Comparison of ENCODE assay signal across 1 cellular context in the genomic region with DNA sequence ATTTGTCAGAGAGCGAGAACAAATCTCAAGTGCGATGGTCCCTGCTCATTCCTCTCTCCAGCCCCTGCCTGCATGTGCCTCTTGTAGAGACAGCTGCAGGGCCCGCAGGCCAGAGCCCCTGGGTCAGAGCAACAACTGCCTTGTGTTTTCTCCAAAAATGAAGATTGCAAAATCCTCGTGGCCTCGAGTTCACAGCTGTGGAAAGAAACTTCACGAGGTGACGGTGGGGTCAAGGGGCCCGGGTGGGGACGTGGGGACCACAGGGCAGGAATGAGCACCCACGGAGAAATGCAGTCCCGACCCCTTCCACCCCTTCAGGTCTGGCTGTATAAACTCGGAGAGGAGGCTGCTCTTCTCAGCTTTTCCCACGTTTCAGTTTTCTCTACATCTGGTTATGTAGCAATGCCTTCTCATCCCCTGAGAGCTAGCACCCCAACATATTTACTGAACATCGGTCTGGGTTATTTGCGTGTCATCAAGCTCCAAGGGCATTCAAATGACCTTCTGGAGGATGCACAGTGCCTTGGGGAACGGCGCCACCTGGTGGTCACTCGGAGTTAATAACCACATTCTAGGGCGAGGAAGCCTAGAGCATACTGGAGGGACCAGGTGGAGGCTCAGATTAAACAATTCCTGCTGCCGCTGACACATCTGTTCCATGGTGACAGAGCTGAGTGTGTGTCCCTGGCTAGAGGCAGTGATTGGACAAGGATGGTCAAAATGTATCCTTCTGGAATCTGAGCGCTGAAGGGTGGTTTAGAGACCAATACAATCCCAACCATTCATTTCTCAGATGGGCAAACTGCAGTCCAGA.
TF ChIP-seq lines count a peak whose summit lies in the region.

No MANE protein-coding gene starts in this region.

TF ChIP-seq in GM12878, 131 proteins besides CTCF, POLR2A, EP300 and RAD21 (continued from another document):
- TF ChIP-seq, protein P1, sequence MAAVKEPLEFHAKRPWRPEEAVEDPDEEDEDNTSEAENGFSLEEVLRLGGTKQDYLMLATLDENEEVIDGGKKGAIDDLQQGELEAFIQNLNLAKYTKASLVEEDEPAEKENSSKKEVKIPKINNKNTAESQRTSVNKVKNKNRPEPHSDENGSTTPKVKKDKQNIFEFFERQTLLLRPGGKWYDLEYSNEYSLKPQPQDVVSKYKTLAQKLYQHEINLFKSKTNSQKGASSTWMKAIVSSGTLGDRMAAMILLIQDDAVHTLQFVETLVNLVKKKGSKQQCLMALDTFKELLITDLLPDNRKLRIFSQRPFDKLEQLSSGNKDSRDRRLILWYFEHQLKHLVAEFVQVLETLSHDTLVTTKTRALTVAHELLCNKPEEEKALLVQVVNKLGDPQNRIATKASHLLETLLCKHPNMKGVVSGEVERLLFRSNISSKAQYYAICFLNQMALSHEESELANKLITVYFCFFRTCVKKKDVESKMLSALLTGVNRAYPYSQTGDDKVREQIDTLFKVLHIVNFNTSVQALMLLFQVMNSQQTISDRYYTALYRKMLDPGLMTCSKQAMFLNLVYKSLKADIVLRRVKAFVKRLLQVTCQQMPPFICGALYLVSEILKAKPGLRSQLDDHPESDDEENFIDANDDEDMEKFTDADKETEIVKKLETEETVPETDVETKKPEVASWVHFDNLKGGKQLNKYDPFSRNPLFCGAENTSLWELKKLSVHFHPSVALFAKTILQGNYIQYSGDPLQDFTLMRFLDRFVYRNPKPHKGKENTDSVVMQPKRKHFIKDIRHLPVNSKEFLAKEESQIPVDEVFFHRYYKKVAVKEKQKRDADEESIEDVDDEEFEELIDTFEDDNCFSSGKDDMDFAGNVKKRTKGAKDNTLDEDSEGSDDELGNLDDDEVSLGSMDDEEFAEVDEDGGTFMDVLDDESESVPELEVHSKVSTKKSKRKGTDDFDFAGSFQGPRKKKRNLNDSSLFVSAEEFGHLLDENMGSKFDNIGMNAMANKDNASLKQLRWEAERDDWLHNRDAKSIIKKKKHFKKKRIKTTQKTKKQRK (IDR thresholded peaks at IDR 0.05; ENCODE audit: low read depth, low read length), result no peak
- TF ChIP-seq ZZZ3 (IDR thresholded peaks at IDR 0.05; ENCODE audit: control insufficient read depth, insufficient read length, low read depth) (no peak), ATF7 (IDR thresholded peaks at IDR 0.05; ENCODE audit: low read depth) (no peak), MTA3 (IDR thresholded peaks at IDR 0.05; ENCODE audit: borderline replicate concordance, low read length) (no peak), ZNF207 (IDR thresholded peaks at IDR 0.05; ENCODE audit: borderline replicate concordance) (0 out of 2 replicates have a peak, but pooled peaks have one; percentile 33), SUPT20H (IDR thresholded peaks at IDR 0.05; ENCODE audit: borderline replicate concordance, control insufficient read depth, low read depth, low read length) (no peak), NBN (IDR thresholded peaks at IDR 0.05) (0 out of 2 replicates have a peak, but pooled peaks have one; percentile 20), MTA2 (IDR thresholded peaks at IDR 0.05; ENCODE audit: low read depth) (no peak), RELA (IDR thresholded peaks at IDR 0.05; ENCODE audit: borderline replicate concordance, partially characterized antibody) (peak; percentile 12), BMI1 (IDR thresholded peaks at IDR 0.05; ENCODE audit: borderline replicate concordance) (no peak), POLR2AphosphoS2 (IDR thresholded peaks at IDR 0.05; ENCODE audit: low read depth, low read length) (no peak), SUZ12 (IDR thresholded peaks at IDR 0.05; ENCODE audit: unreplicated experiment) (no peak), SMAD1 (IDR thresholded peaks at IDR 0.05; ENCODE audit: low read depth, partially characterized antibody) (no peak), MEF2B (IDR thresholded peaks at IDR 0.05; ENCODE audit: partially characterized antibody, poor library complexity, severe bottlenecking) (no peak), CBX3 (IDR thresholded peaks at IDR 0.05; ENCODE audit: borderline replicate concordance, low read depth) (no peak), LARP7 (IDR thresholded peaks at IDR 0.05) (peak; percentile 41; the same call in 1 of the 2 replicates), TARDBP (IDR thresholded peaks at IDR 0.05; ENCODE audit: borderline replicate concordance) (no peak), SMARCA5 (IDR thresholded peaks at IDR 0.05) (0 out of 2 replicates have a peak, but pooled peaks have one; percentile 32), CHD1 (IDR thresholded peaks at IDR 0.05; ENCODE audit: low read depth, low read length) (no peak), NRF1 (conservative IDR thresholded peaks at IDR 0.05; ENCODE audit: low read depth, low read length) (no peak), NR2F1 (conservative IDR thresholded peaks at IDR 0.05) (peak; percentile 82), SIX5 (IDR thresholded peaks at IDR 0.05; ENCODE audit: low read depth, low read length, severe bottlenecking) (no peak), SRF (IDR thresholded peaks at IDR 0.05; ENCODE audit: low read depth in 2 of 2, low read length in 2 of 2) (no peak)
- TF ChIP-seq, protein P2, sequence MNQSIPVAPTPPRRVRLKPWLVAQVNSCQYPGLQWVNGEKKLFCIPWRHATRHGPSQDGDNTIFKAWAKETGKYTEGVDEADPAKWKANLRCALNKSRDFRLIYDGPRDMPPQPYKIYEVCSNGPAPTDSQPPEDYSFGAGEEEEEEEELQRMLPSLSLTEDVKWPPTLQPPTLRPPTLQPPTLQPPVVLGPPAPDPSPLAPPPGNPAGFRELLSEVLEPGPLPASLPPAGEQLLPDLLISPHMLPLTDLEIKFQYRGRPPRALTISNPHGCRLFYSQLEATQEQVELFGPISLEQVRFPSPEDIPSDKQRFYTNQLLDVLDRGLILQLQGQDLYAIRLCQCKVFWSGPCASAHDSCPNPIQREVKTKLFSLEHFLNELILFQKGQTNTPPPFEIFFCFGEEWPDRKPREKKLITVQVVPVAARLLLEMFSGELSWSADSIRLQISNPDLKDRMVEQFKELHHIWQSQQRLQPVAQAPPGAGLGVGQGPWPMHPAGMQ (IDR thresholded peaks at IDR 0.05; ENCODE audit: borderline replicate concordance), result no peak
- TF ChIP-seq, protein P3, sequence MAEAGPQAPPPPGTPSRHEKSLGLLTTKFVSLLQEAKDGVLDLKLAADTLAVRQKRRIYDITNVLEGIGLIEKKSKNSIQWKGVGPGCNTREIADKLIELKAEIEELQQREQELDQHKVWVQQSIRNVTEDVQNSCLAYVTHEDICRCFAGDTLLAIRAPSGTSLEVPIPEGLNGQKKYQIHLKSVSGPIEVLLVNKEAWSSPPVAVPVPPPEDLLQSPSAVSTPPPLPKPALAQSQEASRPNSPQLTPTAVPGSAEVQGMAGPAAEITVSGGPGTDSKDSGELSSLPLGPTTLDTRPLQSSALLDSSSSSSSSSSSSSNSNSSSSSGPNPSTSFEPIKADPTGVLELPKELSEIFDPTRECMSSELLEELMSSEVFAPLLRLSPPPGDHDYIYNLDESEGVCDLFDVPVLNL (IDR thresholded peaks at IDR 0.05; ENCODE audit: low read depth, low read length), result no peak
- TF ChIP-seq, protein P4, sequence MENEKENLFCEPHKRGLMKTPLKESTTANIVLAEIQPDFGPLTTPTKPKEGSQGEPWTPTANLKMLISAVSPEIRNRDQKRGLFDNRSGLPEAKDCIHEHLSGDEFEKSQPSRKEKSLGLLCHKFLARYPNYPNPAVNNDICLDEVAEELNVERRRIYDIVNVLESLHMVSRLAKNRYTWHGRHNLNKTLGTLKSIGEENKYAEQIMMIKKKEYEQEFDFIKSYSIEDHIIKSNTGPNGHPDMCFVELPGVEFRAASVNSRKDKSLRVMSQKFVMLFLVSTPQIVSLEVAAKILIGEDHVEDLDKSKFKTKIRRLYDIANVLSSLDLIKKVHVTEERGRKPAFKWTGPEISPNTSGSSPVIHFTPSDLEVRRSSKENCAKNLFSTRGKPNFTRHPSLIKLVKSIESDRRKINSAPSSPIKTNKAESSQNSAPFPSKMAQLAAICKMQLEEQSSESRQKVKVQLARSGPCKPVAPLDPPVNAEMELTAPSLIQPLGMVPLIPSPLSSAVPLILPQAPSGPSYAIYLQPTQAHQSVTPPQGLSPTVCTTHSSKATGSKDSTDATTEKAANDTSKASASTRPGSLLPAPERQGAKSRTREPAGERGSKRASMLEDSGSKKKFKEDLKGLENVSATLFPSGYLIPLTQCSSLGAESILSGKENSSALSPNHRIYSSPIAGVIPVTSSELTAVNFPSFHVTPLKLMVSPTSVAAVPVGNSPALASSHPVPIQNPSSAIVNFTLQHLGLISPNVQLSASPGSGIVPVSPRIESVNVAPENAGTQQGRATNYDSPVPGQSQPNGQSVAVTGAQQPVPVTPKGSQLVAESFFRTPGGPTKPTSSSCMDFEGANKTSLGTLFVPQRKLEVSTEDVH (IDR thresholded peaks at IDR 0.05; ENCODE audit: low read depth, partially characterized antibody), result no peak
- TF ChIP-seq, protein P5, sequence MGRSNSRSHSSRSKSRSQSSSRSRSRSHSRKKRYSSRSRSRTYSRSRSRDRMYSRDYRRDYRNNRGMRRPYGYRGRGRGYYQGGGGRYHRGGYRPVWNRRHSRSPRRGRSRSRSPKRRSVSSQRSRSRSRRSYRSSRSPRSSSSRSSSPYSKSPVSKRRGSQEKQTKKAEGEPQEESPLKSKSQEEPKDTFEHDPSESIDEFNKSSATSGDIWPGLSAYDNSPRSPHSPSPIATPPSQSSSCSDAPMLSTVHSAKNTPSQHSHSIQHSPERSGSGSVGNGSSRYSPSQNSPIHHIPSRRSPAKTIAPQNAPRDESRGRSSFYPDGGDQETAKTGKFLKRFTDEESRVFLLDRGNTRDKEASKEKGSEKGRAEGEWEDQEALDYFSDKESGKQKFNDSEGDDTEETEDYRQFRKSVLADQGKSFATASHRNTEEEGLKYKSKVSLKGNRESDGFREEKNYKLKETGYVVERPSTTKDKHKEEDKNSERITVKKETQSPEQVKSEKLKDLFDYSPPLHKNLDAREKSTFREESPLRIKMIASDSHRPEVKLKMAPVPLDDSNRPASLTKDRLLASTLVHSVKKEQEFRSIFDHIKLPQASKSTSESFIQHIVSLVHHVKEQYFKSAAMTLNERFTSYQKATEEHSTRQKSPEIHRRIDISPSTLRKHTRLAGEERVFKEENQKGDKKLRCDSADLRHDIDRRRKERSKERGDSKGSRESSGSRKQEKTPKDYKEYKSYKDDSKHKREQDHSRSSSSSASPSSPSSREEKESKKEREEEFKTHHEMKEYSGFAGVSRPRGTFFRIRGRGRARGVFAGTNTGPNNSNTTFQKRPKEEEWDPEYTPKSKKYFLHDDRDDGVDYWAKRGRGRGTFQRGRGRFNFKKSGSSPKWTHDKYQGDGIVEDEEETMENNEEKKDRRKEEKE (IDR thresholded peaks at IDR 0.05), result no peak
- TF ChIP-seq, protein P6, sequence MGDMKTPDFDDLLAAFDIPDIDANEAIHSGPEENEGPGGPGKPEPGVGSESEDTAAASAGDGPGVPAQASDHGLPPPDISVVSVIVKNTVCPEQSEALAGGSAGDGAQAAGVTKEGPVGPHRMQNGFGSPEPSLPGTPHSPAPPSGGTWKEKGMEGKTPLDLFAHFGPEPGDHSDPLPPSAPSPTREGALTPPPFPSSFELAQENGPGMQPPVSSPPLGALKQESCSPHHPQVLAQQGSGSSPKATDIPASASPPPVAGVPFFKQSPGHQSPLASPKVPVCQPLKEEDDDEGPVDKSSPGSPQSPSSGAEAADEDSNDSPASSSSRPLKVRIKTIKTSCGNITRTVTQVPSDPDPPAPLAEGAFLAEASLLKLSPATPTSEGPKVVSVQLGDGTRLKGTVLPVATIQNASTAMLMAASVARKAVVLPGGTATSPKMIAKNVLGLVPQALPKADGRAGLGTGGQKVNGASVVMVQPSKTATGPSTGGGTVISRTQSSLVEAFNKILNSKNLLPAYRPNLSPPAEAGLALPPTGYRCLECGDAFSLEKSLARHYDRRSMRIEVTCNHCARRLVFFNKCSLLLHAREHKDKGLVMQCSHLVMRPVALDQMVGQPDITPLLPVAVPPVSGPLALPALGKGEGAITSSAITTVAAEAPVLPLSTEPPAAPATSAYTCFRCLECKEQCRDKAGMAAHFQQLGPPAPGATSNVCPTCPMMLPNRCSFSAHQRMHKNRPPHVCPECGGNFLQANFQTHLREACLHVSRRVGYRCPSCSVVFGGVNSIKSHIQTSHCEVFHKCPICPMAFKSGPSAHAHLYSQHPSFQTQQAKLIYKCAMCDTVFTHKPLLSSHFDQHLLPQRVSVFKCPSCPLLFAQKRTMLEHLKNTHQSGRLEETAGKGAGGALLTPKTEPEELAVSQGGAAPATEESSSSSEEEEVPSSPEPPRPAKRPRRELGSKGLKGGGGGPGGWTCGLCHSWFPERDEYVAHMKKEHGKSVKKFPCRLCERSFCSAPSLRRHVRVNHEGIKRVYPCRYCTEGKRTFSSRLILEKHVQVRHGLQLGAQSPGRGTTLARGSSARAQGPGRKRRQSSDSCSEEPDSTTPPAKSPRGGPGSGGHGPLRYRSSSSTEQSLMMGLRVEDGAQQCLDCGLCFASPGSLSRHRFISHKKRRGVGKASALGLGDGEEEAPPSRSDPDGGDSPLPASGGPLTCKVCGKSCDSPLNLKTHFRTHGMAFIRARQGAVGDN (IDR thresholded peaks at IDR 0.05), result no peak
- TF ChIP-seq, protein P7, sequence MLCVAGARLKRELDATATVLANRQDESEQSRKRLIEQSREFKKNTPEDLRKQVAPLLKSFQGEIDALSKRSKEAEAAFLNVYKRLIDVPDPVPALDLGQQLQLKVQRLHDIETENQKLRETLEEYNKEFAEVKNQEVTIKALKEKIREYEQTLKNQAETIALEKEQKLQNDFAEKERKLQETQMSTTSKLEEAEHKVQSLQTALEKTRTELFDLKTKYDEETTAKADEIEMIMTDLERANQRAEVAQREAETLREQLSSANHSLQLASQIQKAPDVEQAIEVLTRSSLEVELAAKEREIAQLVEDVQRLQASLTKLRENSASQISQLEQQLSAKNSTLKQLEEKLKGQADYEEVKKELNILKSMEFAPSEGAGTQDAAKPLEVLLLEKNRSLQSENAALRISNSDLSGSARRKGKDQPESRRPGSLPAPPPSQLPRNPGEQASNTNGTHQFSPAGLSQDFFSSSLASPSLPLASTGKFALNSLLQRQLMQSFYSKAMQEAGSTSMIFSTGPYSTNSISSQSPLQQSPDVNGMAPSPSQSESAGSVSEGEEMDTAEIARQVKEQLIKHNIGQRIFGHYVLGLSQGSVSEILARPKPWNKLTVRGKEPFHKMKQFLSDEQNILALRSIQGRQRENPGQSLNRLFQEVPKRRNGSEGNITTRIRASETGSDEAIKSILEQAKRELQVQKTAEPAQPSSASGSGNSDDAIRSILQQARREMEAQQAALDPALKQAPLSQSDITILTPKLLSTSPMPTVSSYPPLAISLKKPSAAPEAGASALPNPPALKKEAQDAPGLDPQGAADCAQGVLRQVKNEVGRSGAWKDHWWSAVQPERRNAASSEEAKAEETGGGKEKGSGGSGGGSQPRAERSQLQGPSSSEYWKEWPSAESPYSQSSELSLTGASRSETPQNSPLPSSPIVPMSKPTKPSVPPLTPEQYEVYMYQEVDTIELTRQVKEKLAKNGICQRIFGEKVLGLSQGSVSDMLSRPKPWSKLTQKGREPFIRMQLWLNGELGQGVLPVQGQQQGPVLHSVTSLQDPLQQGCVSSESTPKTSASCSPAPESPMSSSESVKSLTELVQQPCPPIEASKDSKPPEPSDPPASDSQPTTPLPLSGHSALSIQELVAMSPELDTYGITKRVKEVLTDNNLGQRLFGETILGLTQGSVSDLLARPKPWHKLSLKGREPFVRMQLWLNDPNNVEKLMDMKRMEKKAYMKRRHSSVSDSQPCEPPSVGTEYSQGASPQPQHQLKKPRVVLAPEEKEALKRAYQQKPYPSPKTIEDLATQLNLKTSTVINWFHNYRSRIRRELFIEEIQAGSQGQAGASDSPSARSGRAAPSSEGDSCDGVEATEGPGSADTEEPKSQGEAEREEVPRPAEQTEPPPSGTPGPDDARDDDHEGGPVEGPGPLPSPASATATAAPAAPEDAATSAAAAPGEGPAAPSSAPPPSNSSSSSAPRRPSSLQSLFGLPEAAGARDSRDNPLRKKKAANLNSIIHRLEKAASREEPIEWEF (IDR thresholded peaks at IDR 0.05; ENCODE audit: insufficient replicate concordance, low read depth, low read length), result no peak
